In the genomic region with DNA sequence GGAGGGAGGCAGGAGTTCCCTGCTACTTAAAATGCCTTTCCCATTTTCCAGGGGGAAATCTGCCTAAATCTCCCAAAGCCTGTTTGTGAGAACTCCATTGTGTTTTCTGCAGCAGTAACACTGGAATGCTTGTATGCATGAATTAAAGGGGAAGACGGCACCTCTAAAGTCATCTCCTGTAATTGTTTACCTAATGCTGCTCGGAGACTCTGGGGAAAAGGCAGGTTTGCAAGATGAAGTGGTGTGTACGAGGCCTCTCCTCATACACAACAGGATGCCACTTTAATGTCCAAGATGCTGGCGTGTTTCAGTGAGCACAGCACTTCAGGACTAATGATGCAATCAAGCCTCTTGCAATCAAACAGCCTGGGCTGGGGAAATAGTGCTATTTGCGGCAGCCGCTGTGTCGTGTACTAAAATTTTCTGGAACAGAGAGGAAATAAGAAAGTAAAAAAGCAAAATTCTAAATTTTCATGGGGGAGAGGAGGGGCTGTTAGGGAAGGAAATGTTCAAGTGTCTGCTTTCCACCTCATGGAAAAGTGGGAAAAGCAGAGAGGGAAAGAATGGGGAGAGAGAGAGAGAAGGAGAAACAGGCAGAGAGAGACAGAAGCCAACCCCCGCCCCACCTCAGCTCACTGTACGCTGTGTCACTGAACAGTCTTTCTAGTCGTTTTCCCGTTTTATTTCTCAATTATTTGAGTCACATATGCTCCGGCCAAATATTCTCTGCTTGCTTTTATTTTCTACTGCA, we compare ENCODE assay signal across 10 cellular contexts. TPM values are rescaled to one million over a fixed set of nuclear protein-coding genes. Genes with fewer than 3 reads are reported as not detected.
DNase-seq lines count a peak whose midpoint lies in the region; ATAC-seq and TF ChIP-seq lines count a peak whose summit lies in the region.
"Had no signal": no experiment of that assay in that cellular context is flagged by ENCODE, and none has a peak within 500 bp of the region (broad histone marks: within the 10 kb centered on the region; RNA-seq: fewer than 3 reads in every experiment).

No MANE protein-coding gene starts in this region.

- CTCF ChIA-PET in activated CD4-positive, alpha-beta T cell treated with anti-CD3 and anti-CD28 coated beads, Interleukin-2, amount 10 ng/mL, durations not matched to agents 7 days and 5 days (lab: Charles Lee): no interaction called here

- no peaks in the 10 kb centered on the region for H3K9me3 Mint-ChIP-seq in progenitor cell of endocrine pancreas (ENCODE audit: low read depth)
- H3K9me3 Mint-ChIP-seq in activated CD4-positive, alpha-beta T cell treated with anti-CD3 and anti-CD28 coated beads, Interleukin-2, amount 10 ng/mL, durations not matched to agents 7 days and 5 days: no peaks in the 10 kb centered on the region
- H3K9me3 Mint-ChIP-seq: activated T-cell treated with anti-CD3 and anti-CD28 coated beads, Interleukin-2, amount 50 U/mL, for 24 hours had no signal

- H3K4me1 Mint-ChIP-seq in T-helper 17 cell (peaks cover 4% of the 10 kb centered on the region), progenitor cell of endocrine pancreas (ENCODE audit: low read depth) (peaks cover 44% of the 10 kb centered on the region)
- H3K4me1 Mint-ChIP-seq in activated CD4-positive, alpha-beta T cell treated with anti-CD3 and anti-CD28 coated beads, Interleukin-2, amount 10 ng/mL, durations not matched to agents 7 days and 5 days: no peaks in the 10 kb centered on the region

- H3K4me3 Mint-ChIP-seq in T-helper 17 cell (no peak overlapping the region), progenitor cell of endocrine pancreas (ENCODE audit: low read depth) (no peak overlapping the region)
- no peak overlapping the region for H3K4me3 Mint-ChIP-seq in activated CD4-positive, alpha-beta T cell treated with anti-CD3 and anti-CD28 coated beads, Interleukin-2, amount 10 ng/mL, durations not matched to agents 7 days and 5 days
- H3K4me3 Mint-ChIP-seq: activated T-cell treated with anti-CD3 and anti-CD28 coated beads, Interleukin-2, amount 50 U/mL, for 24 hours had no signal

- H3K36me3 Mint-ChIP-seq in T-helper 17 cell (ENCODE audit: low read depth) (peaks cover 3% of the 10 kb centered on the region), progenitor cell of endocrine pancreas (ENCODE audit: insufficient read depth) (peaks cover 4% of the 10 kb centered on the region)
- H3K36me3 Mint-ChIP-seq in activated CD4-positive, alpha-beta T cell treated with anti-CD3 and anti-CD28 coated beads, Interleukin-2, amount 10 ng/mL, durations not matched to agents 7 days and 5 days (ENCODE audit: low read depth): no peaks in the 10 kb centered on the region

- TF ChIP-seq CTCF in progenitor cell of endocrine pancreas (IDR thresholded peaks at IDR 0.05; ENCODE audit: unreplicated experiment): no peak

- intact Hi-C loops in cardiac septum (cut with DNase I): loop anchor here (2.0 to 10.0 kb wide), 2 partner anchors 32 to 102 kb away; partner anchors contain the start of gene TSHZ3

- peak overlapping the region; percentile 29 for H3K27ac Mint-ChIP-seq in T-helper 17 cell
- H3K27ac Mint-ChIP-seq in progenitor cell of endocrine pancreas: peak overlapping the region; percentile 60
- H3K27ac Mint-ChIP-seq in activated CD4-positive, alpha-beta T cell treated with anti-CD3 and anti-CD28 coated beads, Interleukin-2, amount 10 ng/mL, durations not matched to agents 7 days and 5 days: no peak overlapping the region
- H3K27ac Mint-ChIP-seq: activated T-cell treated with anti-CD3 and anti-CD28 coated beads, Interleukin-2, amount 50 U/mL, for 24 hours had no signal

- POLR2A ChIA-PET in activated CD4-positive, alpha-beta T cell treated with anti-CD3 and anti-CD28 coated beads, Interleukin-2, amount 10 ng/mL, durations not matched to agents 7 days and 5 days (lab: Charles Lee): no interaction called here

- H3K27me3 Mint-ChIP-seq in T-helper 17 cell: peaks cover 5% of the 10 kb centered on the region
- peaks cover 12% of the 10 kb centered on the region for H3K27me3 Mint-ChIP-seq in progenitor cell of endocrine pancreas
- H3K27me3 Mint-ChIP-seq in activated CD4-positive, alpha-beta T cell treated with anti-CD3 and anti-CD28 coated beads, Interleukin-2, amount 10 ng/mL, durations not matched to agents 7 days and 5 days: no peaks in the 10 kb centered on the region
- H3K27me3 Mint-ChIP-seq: activated T-cell treated with anti-CD3 and anti-CD28 coated beads, Interleukin-2, amount 50 U/mL, for 24 hours had no signal

- DNase-seq in DMS79 (lab: John Stamatoyannopoulos, UW) (peak; percentile 92), T-helper 17 cell (no peak), cardiac septum (ENCODE audit: low spot score) (peak; percentile 50), progenitor cell of endocrine pancreas (ENCODE audit: low spot score, unreplicated experiment) (no peak), NCI-H1930 (lab: John Stamatoyannopoulos, UW) (no peak), hepatic stellate cell (ENCODE audit: low spot score) (no peak)
- DNase-seq in activated CD4-positive, alpha-beta T cell treated with anti-CD3 and anti-CD28 coated beads, Interleukin-2, amount 10 ng/mL, durations not matched to agents 7 days and 5 days: no peak
- DNase-seq: activated T-cell treated with anti-CD3 and anti-CD28 coated beads, Interleukin-2, amount 50 U/mL, for 24 hours; stimulated activated CD4-positive, alpha-beta T cell treated with anti-CD3 and anti-CD28 coated beads, Interleukin-12 subunit alpha, Interleukin-12 subunit beta, amount 100 ng/mL, for 4 hours had no signal

- ATAC-seq in T-helper 17 cell (no peak), GM18502 (IDR thresholded peaks at IDR 0.05; ENCODE audit: poor library complexity, unreplicated experiment) (no peak)

- H3K9me3 ChIP-seq in T-helper 17 cell (ENCODE audit: control insufficient read depth, low read length, poor library complexity, severe bottlenecking): no peaks in the 10 kb centered on the region

RNA-seq across cellular contexts. Expression of gene TSHZ3, which starts 32.9 kb away (rescaled TPM):
- total RNA-seq in T-helper 17 cell (1 to 10 TPM in 1 of 2 donors, under 1 TPM in 1; 0.68 to 1.3 TPM), cardiac septum (5.2 TPM), progenitor cell of endocrine pancreas (15.0 and 15.5 TPM in 2 replicates)
- total RNA-seq in activated CD4-positive, alpha-beta T cell treated with anti-CD3 and anti-CD28 coated beads, Interleukin-2, amount 10 ng/mL, durations not matched to agents 7 days and 5 days: 1 to 10 TPM; 1.7 to 1.8 TPM

Comparison
In these comparisons a context has a peak if more than half of its experiments do, and no peak if none do; other contexts are left out.
1. DNase-seq: peak in DMS79 (single experiment) and cardiac septum (single experiment); none in T-helper 17 cell (0 of 3), progenitor cell of endocrine pancreas (single experiment), activated CD4-positive, alpha-beta T cell treated with anti-CD3 and anti-CD28 coated beads, Interleukin-2, amount 10 ng/mL, durations not matched to agents 7 days and 5 days (single experiment), NCI-H1930 (0 of 2) and hepatic stellate cell (single experiment).